1 cellular context compared by ENCODE assay signal in genomic region chr19:47607564-47608073, GRCh38.
TF ChIP-seq lines count a peak whose summit lies in the region.

No MANE protein-coding gene starts in this region.

TF ChIP-seq in HepG2, 621 proteins besides CTCF, POLR2A, EP300 and RAD21 (continued from another document):
- TF ChIP-seq ZNF747 (CRISPR knock-in tag; IDR thresholded peaks at IDR 0.05; ENCODE audit: borderline replicate concordance) (0 out of 2 replicates have a peak, but pooled peaks have one; percentile 7), ZSCAN31 (CRISPR knock-in tag; IDR thresholded peaks at IDR 0.05; ENCODE audit: low read depth) (no peak), HOXA7 (CRISPR knock-in tag; IDR thresholded peaks at IDR 0.05) (no peak), ZKSCAN1 (IDR thresholded peaks at IDR 0.05; ENCODE audit: low read length) (peak; percentile 97), ELK4 (CRISPR knock-in tag; IDR thresholded peaks at IDR 0.05; ENCODE audit: borderline replicate concordance) (no peak), DZIP1 (CRISPR knock-in tag; IDR thresholded peaks at IDR 0.05) (no peak), ZNF83 (CRISPR knock-in tag; IDR thresholded peaks at IDR 0.05; ENCODE audit: borderline replicate concordance) (0 out of 2 replicates have a peak, but pooled peaks have one; percentile 13), GATAD2A (CRISPR knock-in tag; IDR thresholded peaks at IDR 0.05) (peak; percentile 27; the same call in 1 of the 2 replicates), ZNF713 (CRISPR knock-in tag; IDR thresholded peaks at IDR 0.05) (no peak), ZBTB38 (CRISPR knock-in tag; IDR thresholded peaks at IDR 0.05) (0 out of 2 replicates have a peak, but pooled peaks have one; percentile 21), ZNF292 (CRISPR knock-in tag; IDR thresholded peaks at IDR 0.05; ENCODE audit: borderline replicate concordance, low read depth) (no peak), ZFP82 (CRISPR knock-in tag; IDR thresholded peaks at IDR 0.05; ENCODE audit: borderline replicate concordance) (0 out of 2 replicates have a peak, but pooled peaks have one; percentile 26), HNF4G (IDR thresholded peaks at IDR 0.05; ENCODE audit: borderline replicate concordance, low read depth, low read length) (no peak), HNF4G (CRISPR knock-in tag; IDR thresholded peaks at IDR 0.05; ENCODE audit: borderline replicate concordance, low read depth) (no peak), TEAD3 (CRISPR knock-in tag; optimal IDR thresholded peaks at IDR 0.05; ENCODE audit: borderline replicate concordance) (peak; percentile 4), PATZ1 (CRISPR knock-in tag; IDR thresholded peaks at IDR 0.05) (peak; percentile 63; the same call in 1 of the 2 replicates), SETDB1 (CRISPR knock-in tag; IDR thresholded peaks at IDR 0.05; ENCODE audit: borderline replicate concordance) (no peak)
- TF ChIP-seq, protein P1, sequence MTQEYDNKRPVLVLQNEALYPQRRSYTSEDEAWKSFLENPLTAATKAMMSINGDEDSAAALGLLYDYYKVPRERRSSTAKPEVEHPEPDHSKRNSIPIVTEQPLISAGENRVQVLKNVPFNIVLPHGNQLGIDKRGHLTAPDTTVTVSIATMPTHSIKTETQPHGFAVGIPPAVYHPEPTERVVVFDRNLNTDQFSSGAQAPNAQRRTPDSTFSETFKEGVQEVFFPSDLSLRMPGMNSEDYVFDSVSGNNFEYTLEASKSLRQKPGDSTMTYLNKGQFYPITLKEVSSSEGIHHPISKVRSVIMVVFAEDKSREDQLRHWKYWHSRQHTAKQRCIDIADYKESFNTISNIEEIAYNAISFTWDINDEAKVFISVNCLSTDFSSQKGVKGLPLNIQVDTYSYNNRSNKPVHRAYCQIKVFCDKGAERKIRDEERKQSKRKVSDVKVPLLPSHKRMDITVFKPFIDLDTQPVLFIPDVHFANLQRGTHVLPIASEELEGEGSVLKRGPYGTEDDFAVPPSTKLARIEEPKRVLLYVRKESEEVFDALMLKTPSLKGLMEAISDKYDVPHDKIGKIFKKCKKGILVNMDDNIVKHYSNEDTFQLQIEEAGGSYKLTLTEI (CRISPR knock-in tag; conservative IDR thresholded peaks at IDR 0.05): no peak
- TF ChIP-seq, protein P2, sequence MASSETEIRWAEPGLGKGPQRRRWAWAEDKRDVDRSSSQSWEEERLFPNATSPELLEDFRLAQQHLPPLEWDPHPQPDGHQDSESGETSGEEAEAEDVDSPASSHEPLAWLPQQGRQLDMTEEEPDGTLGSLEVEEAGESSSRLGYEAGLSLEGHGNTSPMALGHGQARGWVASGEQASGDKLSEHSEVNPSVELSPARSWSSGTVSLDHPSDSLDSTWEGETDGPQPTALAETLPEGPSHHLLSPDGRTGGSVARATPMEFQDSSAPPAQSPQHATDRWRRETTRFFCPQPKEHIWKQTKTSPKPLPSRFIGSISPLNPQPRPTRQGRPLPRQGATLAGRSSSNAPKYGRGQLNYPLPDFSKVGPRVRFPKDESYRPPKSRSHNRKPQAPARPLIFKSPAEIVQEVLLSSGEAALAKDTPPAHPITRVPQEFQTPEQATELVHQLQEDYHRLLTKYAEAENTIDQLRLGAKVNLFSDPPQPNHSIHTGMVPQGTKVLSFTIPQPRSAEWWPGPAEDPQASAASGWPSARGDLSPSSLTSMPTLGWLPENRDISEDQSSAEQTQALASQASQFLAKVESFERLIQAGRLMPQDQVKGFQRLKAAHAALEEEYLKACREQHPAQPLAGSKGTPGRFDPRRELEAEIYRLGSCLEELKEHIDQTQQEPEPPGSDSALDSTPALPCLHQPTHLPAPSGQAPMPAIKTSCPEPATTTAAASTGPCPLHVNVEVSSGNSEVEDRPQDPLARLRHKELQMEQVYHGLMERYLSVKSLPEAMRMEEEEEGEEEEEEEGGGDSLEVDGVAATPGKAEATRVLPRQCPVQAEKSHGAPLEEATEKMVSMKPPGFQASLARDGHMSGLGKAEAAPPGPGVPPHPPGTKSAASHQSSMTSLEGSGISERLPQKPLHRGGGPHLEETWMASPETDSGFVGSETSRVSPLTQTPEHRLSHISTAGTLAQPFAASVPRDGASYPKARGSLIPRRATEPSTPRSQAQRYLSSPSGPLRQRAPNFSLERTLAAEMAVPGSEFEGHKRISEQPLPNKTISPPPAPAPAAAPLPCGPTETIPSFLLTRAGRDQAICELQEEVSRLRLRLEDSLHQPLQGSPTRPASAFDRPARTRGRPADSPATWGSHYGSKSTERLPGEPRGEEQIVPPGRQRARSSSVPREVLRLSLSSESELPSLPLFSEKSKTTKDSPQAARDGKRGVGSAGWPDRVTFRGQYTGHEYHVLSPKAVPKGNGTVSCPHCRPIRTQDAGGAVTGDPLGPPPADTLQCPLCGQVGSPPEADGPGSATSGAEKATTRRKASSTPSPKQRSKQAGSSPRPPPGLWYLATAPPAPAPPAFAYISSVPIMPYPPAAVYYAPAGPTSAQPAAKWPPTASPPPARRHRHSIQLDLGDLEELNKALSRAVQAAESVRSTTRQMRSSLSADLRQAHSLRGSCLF (CRISPR knock-in tag; IDR thresholded peaks at IDR 0.05; ENCODE audit: borderline replicate concordance): 0 out of 2 replicates have a peak, but pooled peaks have one; percentile 36
